In the genomic region with DNA sequence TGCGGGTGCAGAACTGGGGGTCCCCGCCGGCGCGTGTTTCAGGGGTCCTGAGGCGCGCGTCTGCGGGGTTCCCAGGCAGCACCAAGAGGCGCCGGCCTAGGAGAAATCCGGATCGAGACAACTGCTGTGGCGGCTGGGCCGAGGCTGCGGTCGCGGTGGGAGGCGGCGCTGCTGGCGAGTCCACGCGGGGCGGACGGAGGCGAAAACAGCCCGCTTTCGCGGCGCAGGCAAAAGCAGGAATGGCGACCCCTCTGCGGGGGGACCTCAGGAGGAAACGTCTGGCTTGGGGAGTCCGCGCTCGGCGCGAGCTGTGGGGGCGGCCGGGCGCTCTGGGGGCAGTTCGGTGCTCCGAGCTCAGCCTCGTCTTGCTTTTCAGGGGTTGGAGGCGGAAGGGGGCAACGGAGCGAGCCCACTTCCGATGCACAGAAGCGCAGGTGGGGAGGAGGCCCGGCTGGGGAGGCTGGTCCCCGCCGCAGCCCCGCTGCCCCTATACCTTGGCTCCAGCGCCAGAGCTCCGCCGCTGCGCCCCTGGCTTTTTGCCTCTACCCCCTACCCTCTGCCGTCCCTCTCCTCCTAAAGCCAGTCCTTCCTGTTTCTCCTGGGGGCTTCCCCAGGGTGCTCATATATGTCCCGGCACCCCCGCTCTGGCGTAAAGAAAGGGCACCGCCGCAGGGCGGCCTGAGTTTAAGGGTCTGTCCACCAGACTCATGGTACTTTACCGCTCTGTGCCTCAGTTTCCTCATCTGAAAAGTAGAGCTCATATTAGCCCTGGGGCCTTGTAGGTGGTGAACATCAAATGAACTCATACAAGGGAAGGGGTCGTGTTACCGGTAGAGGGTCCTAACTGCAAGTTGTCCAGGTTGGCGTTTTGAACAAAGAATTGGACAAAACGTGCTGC, we compare ENCODE assay signal across 1 cellular context.
TF ChIP-seq lines count a peak whose summit lies in the region.

No MANE protein-coding gene starts in this region.

TF ChIP-seq in K562, 482 proteins besides CTCF, POLR2A, EP300 and RAD21 (continued from another document):
- TF ChIP-seq, protein P1, sequence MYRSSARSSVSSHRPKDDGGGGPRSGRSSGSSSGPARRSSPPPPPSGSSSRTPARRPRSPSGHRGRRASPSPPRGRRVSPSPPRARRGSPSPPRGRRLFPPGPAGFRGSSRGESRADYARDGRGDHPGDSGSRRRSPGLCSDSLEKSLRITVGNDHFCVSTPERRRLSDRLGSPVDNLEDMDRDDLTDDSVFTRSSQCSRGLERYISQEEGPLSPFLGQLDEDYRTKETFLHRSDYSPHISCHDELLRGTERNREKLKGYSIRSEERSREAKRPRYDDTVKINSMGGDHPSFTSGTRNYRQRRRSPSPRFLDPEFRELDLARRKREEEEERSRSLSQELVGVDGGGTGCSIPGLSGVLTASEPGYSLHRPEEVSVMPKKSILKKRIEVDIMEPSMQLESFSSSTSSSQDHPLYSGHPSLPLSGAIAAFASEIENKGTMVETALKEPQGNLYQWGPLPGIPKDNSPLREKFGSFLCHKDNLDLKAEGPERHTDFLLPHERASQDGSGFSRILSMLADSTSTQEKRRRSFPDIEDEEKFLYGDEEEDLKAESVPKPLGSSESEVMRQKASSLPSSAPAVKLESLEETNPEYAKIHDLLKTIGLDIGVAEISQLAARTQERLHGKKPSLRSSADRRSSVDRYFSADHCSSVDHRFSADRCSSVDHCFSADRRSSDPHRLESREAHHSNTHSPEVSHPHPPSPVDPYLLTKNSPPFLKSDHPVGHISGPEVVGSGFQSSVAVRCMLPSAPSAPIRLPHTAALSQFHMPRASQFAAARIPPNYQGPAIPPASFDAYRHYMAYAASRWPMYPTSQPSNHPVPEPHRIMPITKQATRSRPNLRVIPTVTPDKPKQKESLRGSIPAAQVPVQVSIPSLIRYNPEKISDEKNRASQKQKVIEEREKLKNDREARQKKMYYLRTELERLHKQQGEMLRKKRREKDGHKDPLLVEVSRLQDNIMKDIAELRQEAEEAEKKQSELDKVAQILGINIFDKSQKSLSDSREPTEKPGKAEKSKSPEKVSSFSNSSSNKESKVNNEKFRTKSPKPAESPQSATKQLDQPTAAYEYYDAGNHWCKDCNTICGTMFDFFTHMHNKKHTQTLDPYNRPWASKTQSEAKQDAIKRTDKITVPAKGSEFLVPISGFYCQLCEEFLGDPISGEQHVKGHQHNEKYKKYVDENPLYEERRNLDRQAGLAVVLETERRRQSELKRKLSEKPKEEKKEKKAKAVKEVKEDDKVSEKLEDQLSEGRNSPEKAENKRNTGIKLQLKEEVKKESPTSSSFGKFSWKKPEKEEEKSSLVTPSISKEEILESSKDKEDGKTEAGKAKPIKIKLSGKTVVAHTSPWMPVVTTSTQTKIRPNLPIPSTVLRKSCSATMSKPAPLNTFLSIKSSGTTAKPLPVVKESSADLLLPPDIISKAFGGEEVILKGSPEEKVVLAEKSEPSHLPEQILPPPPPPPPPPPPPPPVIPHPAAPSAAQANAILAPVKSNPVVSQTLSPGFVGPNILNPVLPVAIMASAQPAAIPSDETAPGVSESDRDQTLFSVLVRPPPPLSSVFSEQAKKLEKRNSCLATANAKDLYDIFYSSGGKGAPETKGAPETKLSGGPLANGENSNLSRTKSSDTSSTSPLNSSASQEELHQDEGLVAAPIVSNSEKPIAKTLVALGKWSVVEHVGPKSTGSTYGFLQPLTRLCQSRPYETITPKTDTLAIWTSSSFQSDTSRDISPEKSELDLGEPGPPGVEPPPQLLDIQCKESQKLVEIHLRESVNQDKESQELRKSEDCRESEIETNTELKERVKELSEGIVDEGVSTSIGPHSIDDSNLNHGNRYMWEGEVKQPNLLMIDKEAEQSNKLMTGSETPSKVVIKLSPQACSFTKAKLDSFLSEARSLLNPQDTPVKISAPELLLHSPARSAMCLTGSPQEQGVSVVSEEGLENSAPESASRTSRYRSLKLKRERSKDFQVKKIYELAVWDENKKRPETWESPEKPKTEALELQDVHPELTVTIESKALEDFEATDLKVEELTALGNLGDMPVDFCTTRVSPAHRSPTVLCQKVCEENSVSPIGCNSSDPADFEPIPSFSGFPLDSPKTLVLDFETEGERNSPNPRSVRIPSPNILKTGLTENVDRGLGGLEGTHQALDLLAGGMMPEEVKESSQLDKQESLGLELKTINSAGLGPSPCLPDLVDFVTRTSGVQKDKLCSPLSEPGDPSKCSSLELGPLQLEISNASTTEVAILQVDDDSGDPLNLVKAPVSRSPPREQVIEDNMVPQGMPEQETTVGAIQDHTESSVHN (IDR thresholded peaks at IDR 0.05; ENCODE audit: borderline replicate concordance in 1 of 2, low read depth in 1 of 2): no peak
- no peak for TF ChIP-seq NFYB (IDR thresholded peaks at IDR 0.05; ENCODE audit: extremely low read depth, insufficient read length)
